ENCODE assay signal across 24 cellular contexts in the genomic region with DNA sequence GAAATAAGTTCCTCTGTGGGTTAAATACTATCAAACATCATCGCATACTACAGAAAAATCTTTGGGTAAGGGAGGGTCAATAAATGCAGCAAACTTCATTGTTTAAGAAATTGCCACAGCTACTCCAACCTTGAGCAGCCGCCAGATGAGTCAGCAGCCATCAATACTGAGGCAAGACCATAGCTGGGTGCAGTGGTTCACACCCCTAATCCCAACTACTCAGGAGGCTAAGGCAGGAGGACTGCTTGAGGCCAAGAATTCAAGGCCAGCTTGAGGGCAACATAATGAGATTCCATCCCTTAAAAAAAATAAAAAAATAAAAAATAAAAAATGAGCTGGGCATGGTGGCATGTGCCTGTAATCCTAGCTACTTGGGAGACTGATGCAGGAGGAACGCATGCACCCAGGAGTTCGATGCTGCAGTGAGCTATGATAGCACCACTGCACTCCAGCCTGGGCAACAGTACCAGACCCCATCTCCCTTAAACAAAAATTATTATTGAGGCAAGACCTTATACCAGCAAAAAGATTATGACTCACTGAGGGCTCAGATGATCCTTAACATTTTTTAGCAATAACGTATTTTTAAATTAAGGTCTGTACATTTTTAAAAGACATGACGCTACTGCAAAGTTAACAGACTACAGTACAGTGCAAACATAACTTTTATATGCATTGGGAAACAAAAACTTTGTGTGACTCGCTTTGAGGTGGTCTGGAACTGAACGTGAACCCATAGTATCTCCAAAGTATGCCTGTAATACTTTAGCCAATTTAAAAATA. TPM values are rescaled to one million over a fixed set of nuclear protein-coding genes. Genes with fewer than 3 reads are reported as not detected.
DNase-seq lines count a peak whose midpoint lies in the region; ATAC-seq and TF ChIP-seq lines count a peak whose summit lies in the region.
"Had no signal": no experiment of that assay in that cellular context is flagged by ENCODE, and none has a peak within 500 bp of the region (broad histone marks: within the 10 kb centered on the region; RNA-seq: fewer than 3 reads in every experiment).

No MANE protein-coding gene starts in this region.

- peaks cover 19% of the 10 kb centered on the region for H3K36me3 ChIP-seq in brain microvascular endothelial cell (replicated peaks)

- H3K27me3 ChIP-seq in brain microvascular endothelial cell (replicated peaks) = no peaks in the 10 kb centered on the region
- H3K27me3 ChIP-seq: pancreas had no signal

- no peak for ATAC-seq in GM21360 (IDR thresholded peaks at IDR 0.05; ENCODE audit: unreplicated experiment)
- ATAC-seq in GM19452 (IDR thresholded peaks at IDR 0.05; ENCODE audit: unreplicated experiment) = no peak
- ATAC-seq: effector memory CD8-positive, alpha-beta T cell; Panc1; sciatic nerve; stimulated activated effector memory CD8-positive, alpha-beta T cell treated with anti-CD3 and anti-CD28 coated beads, Interleukin-12 subunit alpha, Interleukin-12 subunit beta, amount 100 ng/mL, for 72 hours; WTC11 had no signal

- peak overlapping the region; percentile 71 for H3K27ac ChIP-seq in brain microvascular endothelial cell
- H3K27ac ChIP-seq: pancreas, SK-N-MC had no signal

- in situ Hi-C loops in brain microvascular endothelial cell (cut with HindIII; ENCODE audit: low pct_ligation_motif_present, low sequenced_read_pairs) = no loop called here

- TF ChIP-seq CTCF in AG10803 (conservative IDR thresholded peaks at IDR 0.05; ENCODE audit: low read length) (no peak), brain microvascular endothelial cell (IDR thresholded peaks at IDR 0.05; ENCODE audit: low read depth, low read length, missing control alignments) (no peak), fibroblast of villous mesenchyme (IDR thresholded peaks at IDR 0.05; ENCODE audit: insufficient read depth, low read depth, low read length) (no peak)

- DNase-seq in AG10803 (ENCODE audit: low read depth) (peak; percentile 12), LHCN-M2 (ENCODE audit: low read depth) (peak; percentile 11), brain microvascular endothelial cell (peak; percentile 65), fibroblast of villous mesenchyme (ENCODE audit: low read depth) (peak; percentile 16), NCI-H2107 treated with DMSO at 0.1 percent for 48 hours (lab: John Stamatoyannopoulos, UW; ENCODE audit: unreplicated experiment) (no peak), hepatic stellate cell (ENCODE audit: low spot score) (no peak)
- DNase-seq: ACHN; activated CD4-positive, alpha-beta memory T cell treated with anti-CD3 and anti-CD28 coated beads, Interleukin-2, amount 10 ng/mL, durations not matched to agents 7 days and 5 days; activated T-cell treated with anti-CD3 and anti-CD28 coated beads for 4 hours; amygdala; effector memory CD8-positive, alpha-beta T cell; foreskin melanocyte; GDM1; NCI-H1048; NCI-H2081; NCI-H510A had no signal

- H3K4me3 ChIP-seq in AG10803 (ENCODE audit: low read length) (no peak overlapping the region), brain microvascular endothelial cell (ENCODE audit: low read depth, low read length) (no peak overlapping the region), fibroblast of villous mesenchyme (ENCODE audit: low read depth, low read length) (no peak overlapping the region)
- H3K4me3 ChIP-seq: pancreas, SK-N-MC had no signal

RNA-seq across cellular contexts. Expression of a gene that starts 8.8 kb away (rescaled TPM):
- total RNA-seq in LHCN-M2 (2014; rRNA removed) (54.0 and 55.9 TPM in 2 replicates), fibroblast of villous mesenchyme (49.0 and 61.7 TPM in 2 replicates)
- 12.2 TPM for polyA plus RNA-seq in LHCN-M2 (2012)

Comparison
In these comparisons a context has a peak if more than half of its experiments do, and no peak if none do; other contexts are left out.
1. DNase-seq: peak in AG10803 (single experiment), LHCN-M2 (single experiment), brain microvascular endothelial cell (single experiment) and fibroblast of villous mesenchyme (single experiment); none in NCI-H2107 treated with DMSO at 0.1 percent for 48 hours (single experiment) and hepatic stellate cell (single experiment).